Comparison of ENCODE assay signal across 21 cellular contexts in genomic region chr16:2230376-2230775, GRCh38. TPM values are rescaled to one million over a fixed set of nuclear protein-coding genes. Genes with fewer than 3 reads are reported as not detected.
"Had no signal": no experiment of that assay in that cellular context is flagged by ENCODE, and none has a peak within 500 bp of the region (broad histone marks: within the 10 kb centered on the region; RNA-seq: fewer than 3 reads in every experiment).

No MANE protein-coding gene starts in this region.

- H3K27ac Mint-ChIP-seq: activated CD4-positive, alpha-beta memory T cell treated with anti-CD3 and anti-CD28 coated beads for 36 hours; activated naive CD8-positive, alpha-beta T cell; activated T-helper 1 cell treated with anti-CD3 and anti-CD28 coated beads, Interleukin-12 subunit alpha, Interleukin-12 subunit beta, Interleukin-2, Interleukin-4 antibody, amounts not matched to agents 30 ng/mL and 10 ng/mL and 1 ng/mL, durations not matched to agents 14 hours and 24 hours and 36 hours; immature natural killer cell; memory B cell; naive B cell; WTC11 had no signal

- H3K4me1 Mint-ChIP-seq: WTC11 had no signal

- H3K27ac ChIP-seq: esophagus muscularis mucosa, gastroesophageal sphincter, heart right ventricle, prostate gland, right atrium auricular region, testis, upper lobe of right lung had no signal

- H3K27me3 ChIP-seq: right atrium auricular region, testis, upper lobe of right lung had no signal

- H3K4me3 Mint-ChIP-seq: activated CD4-positive, alpha-beta memory T cell treated with anti-CD3 and anti-CD28 coated beads for 36 hours; activated naive CD8-positive, alpha-beta T cell; activated T-helper 1 cell treated with anti-CD3 and anti-CD28 coated beads, Interleukin-12 subunit alpha, Interleukin-12 subunit beta, Interleukin-2, Interleukin-4 antibody, amounts not matched to agents 30 ng/mL and 10 ng/mL and 1 ng/mL, durations not matched to agents 14 hours and 24 hours and 36 hours; immature natural killer cell; memory B cell; neural crest cell; WTC11 had no signal

- H3K9me3 Mint-ChIP-seq: activated CD4-positive, alpha-beta memory T cell treated with anti-CD3 and anti-CD28 coated beads for 36 hours; activated T-helper 1 cell treated with anti-CD3 and anti-CD28 coated beads, Interleukin-12 subunit alpha, Interleukin-12 subunit beta, Interleukin-2, Interleukin-4 antibody, amounts not matched to agents 30 ng/mL and 10 ng/mL and 1 ng/mL, durations not matched to agents 14 hours and 24 hours and 36 hours; immature natural killer cell; memory B cell; naive B cell; neural crest cell; WTC11 had no signal

- H3K9me3 ChIP-seq: esophagus muscularis mucosa, gastroesophageal sphincter, heart right ventricle, prostate gland, right atrium auricular region, testis, upper lobe of right lung had no signal

- H3K4me3 ChIP-seq: esophagus muscularis mucosa, gastroesophageal sphincter, heart right ventricle, prostate gland, right atrium auricular region, testis, upper lobe of right lung had no signal

- DNase-seq: activated CD4-positive, alpha-beta memory T cell treated with anti-CD3 and anti-CD28 coated beads for 36 hours; activated CD4-positive, alpha-beta T cell treated with anti-CD3 and anti-CD28 coated beads for 4 hours; activated T-cell treated with anti-CD3 and anti-CD28 coated beads for 4 hours; effector CD8-positive, alpha-beta T cell; heart right ventricle; immature natural killer cell; left ventricle myocardium superior; naive B cell; small intestine; stimulated activated CD4-positive, alpha-beta T cell treated with anti-CD3 and anti-CD28 coated beads, Interleukin-4, amount 100 ng/mL, for 1 hour; testis; upper lobe of right lung had no signal

- H3K36me3 Mint-ChIP-seq: activated naive CD8-positive, alpha-beta T cell had no signal

- ATAC-seq: gastroesophageal sphincter, heart right ventricle, left ventricle myocardium superior, upper lobe of right lung, WTC11 had no signal

- H3K27me3 Mint-ChIP-seq: activated naive CD8-positive, alpha-beta T cell; memory B cell had no signal

RNA-seq across cellular contexts. Expression of gene DNASE1L2, which starts 5.9 kb away (rescaled TPM):
- polyA plus RNA-seq: immature natural killer cell had no signal
